ENCODE assay signal across 1 cellular context in genomic region chr3:79497447-79498111, GRCh38.
TF ChIP-seq lines count a peak whose summit lies in the region.

No MANE protein-coding gene starts in this region.

TF ChIP-seq in GM23338, 12 proteins besides CTCF, POLR2A, EP300 and RAD21 (continued from another document):
- no peak for TF ChIP-seq ZNF462 (CRISPR knock-in tag; IDR thresholded peaks at IDR 0.05)
- TF ChIP-seq JUNB (IDR thresholded peaks at IDR 0.05; ENCODE audit: unreplicated experiment), result no peak
